8 cellular contexts compared by ENCODE assay signal in genomic region chr12:22101749-22102243, GRCh38. TPM values are rescaled to one million over a fixed set of nuclear protein-coding genes. Genes with fewer than 3 reads are reported as not detected.
A peak's percentile ranks its signal among the peaks of the same experiment; 100 is the strongest.
DNase-seq lines count a peak whose midpoint lies in the region; ATAC-seq, FAIRE-seq and TF ChIP-seq lines count a peak whose summit lies in the region.

No MANE protein-coding gene starts in this region.

- H4K20me1 ChIP-seq in BLaER1 treated with 17β-estradiol and CSF1 and Interleukin-3, amounts not matched to agents 10 nM and 100 nM = no peaks in the 10 kb centered on the region

- no peak overlapping the region for H3K4me3 ChIP-seq in BLaER1 treated with 17β-estradiol and CSF1 and Interleukin-3, amounts not matched to agents 10 nM and 100 nM
- H3K4me3 ChIP-seq in uterus = no peak overlapping the region

- peaks cover 27 to 37% (median 31%) of the 10 kb centered on the region in 10 experiments for H3K4me1 ChIP-seq in BLaER1 treated with 17β-estradiol and CSF1 and Interleukin-3, amounts not matched to agents 10 nM and 100 nM
- H3K4me1 ChIP-seq in uterus = no peaks in the 10 kb centered on the region

- peak overlapping the region; percentile 61 to 86 (median 70) for H3K4me2 ChIP-seq in BLaER1 treated with 17β-estradiol and CSF1 and Interleukin-3, amounts not matched to agents 10 nM and 100 nM

- peak overlapping the region; percentile 52 to 78 (median 67) for H3K27ac ChIP-seq in BLaER1 treated with 17β-estradiol and CSF1 and Interleukin-3, amounts not matched to agents 10 nM and 100 nM
- H3K27ac ChIP-seq in uterus = no peak overlapping the region

- intact Hi-C loops in head of caudate nucleus (cut with DNase I) = loop anchor here (5.0 kb wide), 1 partner anchor 236 kb away; no protein-coding TSS in a partner anchor
- intact Hi-C loops in uterus (cut with DNase I; ENCODE audit: low total_unique reads) = loop anchor here (10.0 kb wide), 1 partner anchor 233 kb away; the partner anchor contains the start of gene ST8SIA1

- peak; percentile 36 for ATAC-seq in GM21381 (IDR thresholded peaks at IDR 0.05; ENCODE audit: unreplicated experiment)
- peak; percentile 64 for ATAC-seq in stimulated activated naive CD8-positive, alpha-beta T cell treated with anti-CD3 and anti-CD28 coated beads, Interleukin-15, Interleukin-2, amounts not matched to agents 100 U/mL and 50 U/mL, for 24 hours

- no peak for FAIRE-seq in RCC 7860 (lab: Jason Lieb, UNC)

- no peak for TF ChIP-seq CTCF in uterus (IDR thresholded peaks at IDR 0.05)

- no peaks in the 10 kb centered on the region for H3K27me3 ChIP-seq in BLaER1 treated with 17β-estradiol and CSF1 and Interleukin-3, amounts not matched to agents 10 nM and 100 nM
- no peaks in the 10 kb centered on the region for H3K27me3 ChIP-seq in uterus

- TF ChIP-seq POLR2A in uterus (IDR thresholded peaks at IDR 0.05) = no peak

- no peaks in the 10 kb centered on the region for H3K36me3 ChIP-seq in BLaER1 treated with 17β-estradiol and CSF1 and Interleukin-3, amounts not matched to agents 10 nM and 100 nM
- H3K36me3 ChIP-seq in uterus = no peaks in the 10 kb centered on the region

- DNase-seq in RCC 7860 (ENCODE audit: low spot score) (peak; percentile 77), head of caudate nucleus (peak; percentile 10 to 87 (median 61)), uterus (no peak), NCI-H187 (lab: John Stamatoyannopoulos, UW) (no peak), NCI-H82 (lab: John Stamatoyannopoulos, UW) (no peak)
- DNase-seq in stimulated activated naive CD8-positive, alpha-beta T cell treated with anti-CD3 and anti-CD28 coated beads, Interleukin-15, Interleukin-2, amounts not matched to agents 100 U/mL and 50 U/mL, for 24 hours = peak; percentile 16

- H3K9ac ChIP-seq in BLaER1 treated with 17β-estradiol and CSF1 and Interleukin-3, amounts not matched to agents 10 nM and 100 nM = peak overlapping the region in 10 of 11 experiments; percentile 4 to 53 (median 45); a peak in 13 of 22 replicates

- H3K9me3 ChIP-seq in BLaER1 treated with 17β-estradiol and CSF1 and Interleukin-3, amounts not matched to agents 10 nM and 100 nM (replicated peaks in 1 of 11) = peaks cover under 1 to 15% (median 8%) of the 10 kb centered on the region in 11 experiments; a peak in 8 of 22 replicates
- no peaks in the 10 kb centered on the region for H3K9me3 ChIP-seq in uterus

RNA-seq across cellular contexts. Expression of gene CMAS, which starts 55.8 kb away (rescaled TPM):
- 10 to 100 TPM; 34.8 to 53.2 (median 39.9) TPM for total RNA-seq in uterus

Comparison
In these comparisons a context has a peak if more than half of its experiments do, and no peak if none do; other contexts are left out.
1. H3K27ac ChIP-seq: peak in BLaER1 treated with 17β-estradiol and CSF1 and Interleukin-3, amounts not matched to agents 10 nM and 100 nM (11 of 11); none in uterus (0 of 2).
2. DNase-seq: peak in RCC 7860 (single experiment), head of caudate nucleus (42 of 42) and stimulated activated naive CD8-positive, alpha-beta T cell treated with anti-CD3 and anti-CD28 coated beads, Interleukin-15, Interleukin-2, amounts not matched to agents 100 U/mL and 50 U/mL, for 24 hours (single experiment); none in uterus (0 of 2), NCI-H187 (0 of 2) and NCI-H82 (single experiment).